In genomic region chr7:122307228-122307619, GRCh38 we compare ENCODE assay signal across 26 cellular contexts. TPM values are rescaled to one million over a fixed set of nuclear protein-coding genes. Genes with fewer than 3 reads are reported as not detected.
DNase-seq lines count a peak whose midpoint lies in the region; ATAC-seq and TF ChIP-seq lines count a peak whose summit lies in the region.
"Had no signal": no experiment of that assay in that cellular context is flagged by ENCODE, and none has a peak within 500 bp of the region (broad histone marks: within the 10 kb centered on the region; RNA-seq: fewer than 3 reads in every experiment).

No MANE protein-coding gene starts in this region.

- DNase-seq in A673 (ENCODE audit: low spot score) (peak; percentile 51), NCI-H2171 (lab: John Stamatoyannopoulos, UW) (peak; percentile 48), caudate nucleus (lab: John Stamatoyannopoulos, UW) (no peak), iPS-NIHi11 (ENCODE audit: low spot score) (peak; percentile 20), activated gamma-delta T cell (lab: John Stamatoyannopoulos, UW) (no peak), NCI-H345 (lab: John Stamatoyannopoulos, UW) (no peak)
- DNase-seq: activated CD4-positive, alpha-beta T cell treated with anti-CD3 and anti-CD28 coated beads for 36 hours; BE2C; DMS79 treated with DMSO at 0.1 percent for 48 hours; effector CD8-positive, alpha-beta T cell; foreskin melanocyte; KBM-7; NCI-H146; pancreas; Peyer's patch; SJCRH30; stomach; T-helper 1 cell had no signal

- H3K36me3 ChIP-seq in A673 (ENCODE audit: insufficient read depth, low read length, poor library complexity, severe bottlenecking), result peaks cover 50% of the 10 kb centered on the region
- H3K36me3 ChIP-seq: BE2C, pancreas, Peyer's patch, SJCRH30, stomach, tibial nerve had no signal

- H3K27me3 ChIP-seq in A673 (replicated peaks; ENCODE audit: insufficient read depth, low read depth, low read length, poor library complexity), result no peaks in the 10 kb centered on the region

- no TSS peak for BruUV-seq in A673 (replicated peaks; lab: Mats Ljungman, UMichigan)

- no peak for TF ChIP-seq CTCF in A673 (conservative IDR thresholded peaks at IDR 0.05; ENCODE audit: low read depth, low read length)

- POLR2A ChIA-PET in A673 (lab: Charles Lee; ENCODE audit: low non-redundant PET), result no interaction called here

- peaks cover 28% of the 10 kb centered on the region for H3K4me1 ChIP-seq in A673 (ENCODE audit: insufficient read depth, low read length, poor library complexity, severe bottlenecking)
- H3K4me1 ChIP-seq: BE2C, SJCRH30 had no signal

- intact Hi-C loops in A673 (cut with micrococcal nuclease; ENCODE audit: unreplicated experiment), result no loop called here

- CTCF ChIA-PET in A673 (lab: Charles Lee), result no interaction called here

- no peaks in the 10 kb centered on the region for H3K9me3 ChIP-seq in A673 (ENCODE audit: low read depth, low read length, poor library complexity, severe bottlenecking)
- H3K9me3 ChIP-seq: BE2C, pancreas, SJCRH30, tibial nerve had no signal

- peak overlapping the region; percentile 84 for H3K4me3 ChIP-seq in A673 (ENCODE audit: low read depth, low read length, poor library complexity, severe bottlenecking)
- H3K4me3 ChIP-seq: hepatocyte, pancreas, Peyer's patch, SJCRH30, stomach, tibial nerve had no signal

- H3K27ac ChIP-seq in A673 (ENCODE audit: low read depth, low read length, poor library complexity, severe bottlenecking), result peak overlapping the region; percentile 100
- H3K27ac ChIP-seq in caudate nucleus (ENCODE audit: low read depth, low read length), result peak overlapping the region; percentile 67
- H3K27ac ChIP-seq: hepatocyte, pancreas, Peyer's patch, SJCRH30, stomach, tibial nerve had no signal

- ATAC-seq in GM21529 (IDR thresholded peaks at IDR 0.05; ENCODE audit: unreplicated experiment), result no peak
- no peak for ATAC-seq in HG02852 (IDR thresholded peaks at IDR 0.05; ENCODE audit: unreplicated experiment)
- ATAC-seq: activated CD4-positive, alpha-beta T cell treated with anti-CD3 and anti-CD28 coated beads for 36 hours; activated naive CD4-positive, alpha-beta T cell treated with anti-CD3 and anti-CD28 coated beads, Interleukin-2, amount 50 U/mL, for 72 hours; esophagus mucosa; pancreas; sciatic nerve had no signal

RNA-seq across cellular contexts. Expression of gene FEZF1, which starts 2.7 kb away (rescaled TPM):
- 85.9 and 114 TPM in 2 replicates for total RNA-seq in A673 (2021)
- total RNA-seq: activated CD4-positive, alpha-beta T cell treated with anti-CD3 and anti-CD28 coated beads for 36 hours; activated naive CD4-positive, alpha-beta T cell treated with anti-CD3 and anti-CD28 coated beads, Interleukin-2, amount 50 U/mL, for 72 hours; cerebellum; esophagus mucosa; hepatocyte; pancreas; Peyer's patch; sciatic nerve; SJCRH30; stomach had no signal

Comparison
In these comparisons a context has a peak if more than half of its experiments do, and no peak if none do; other contexts are left out.
1. DNase-seq: peak in A673 (single experiment), NCI-H2171 (single experiment) and iPS-NIHi11 (single experiment); none in caudate nucleus (0 of 61), activated gamma-delta T cell (single experiment) and NCI-H345 (single experiment).